24 cellular contexts compared by ENCODE assay signal in the genomic region with DNA sequence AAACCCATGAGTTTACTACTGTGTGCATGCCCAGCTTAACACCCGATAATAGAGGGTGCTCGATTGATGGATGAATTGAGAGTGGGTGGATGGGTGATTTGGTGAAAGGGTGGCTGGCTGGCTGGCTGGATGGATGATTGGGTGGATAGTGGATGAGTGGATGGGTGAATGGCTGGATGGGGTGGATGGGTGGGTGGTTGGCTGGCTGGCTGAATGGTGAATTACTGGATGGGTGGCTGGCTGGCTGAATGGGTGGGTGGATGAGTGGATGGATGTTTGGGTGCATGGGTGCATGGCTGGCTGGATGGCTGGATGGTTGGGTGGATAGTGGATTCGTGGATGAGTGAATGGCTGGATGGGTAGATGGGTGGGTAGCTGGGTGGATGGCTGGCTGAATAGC.
DNase-seq lines count a peak whose midpoint lies in the region; ATAC-seq and TF ChIP-seq lines count a peak whose summit lies in the region.
"Had no signal": no experiment of that assay in that cellular context is flagged by ENCODE, and none has a peak within 500 bp of the region (broad histone marks: within the 10 kb centered on the region; RNA-seq: fewer than 3 reads in every experiment).

No MANE protein-coding gene starts in this region.

- H3K9ac ChIP-seq in neural progenitor cell (no peak overlapping the region), trophoblast cell (ENCODE audit: low read length) (no peak overlapping the region), endodermal cell (ENCODE audit: extremely low read depth, low read length, poor library complexity, severe bottlenecking) (no peak overlapping the region)
- H3K9ac ChIP-seq: BLaER1 had no signal

- H3F3A ChIP-seq in neural progenitor cell (ENCODE audit: low read depth): peaks cover 6% of the 10 kb centered on the region

- H2AK5ac ChIP-seq in trophoblast cell (ENCODE audit: low read length): no peak overlapping the region

- TF ChIP-seq POLR2A in gastroesophageal sphincter (IDR thresholded peaks at IDR 0.05): no peak

- H3K79me1 ChIP-seq in trophoblast cell (ENCODE audit: low read length): no peaks in the 10 kb centered on the region

- H3K9me3 ChIP-seq in RWPE2 (ENCODE audit: severe bottlenecking) (peaks cover 2% of the 10 kb centered on the region), neural progenitor cell (ENCODE audit: low read depth) (no peaks in the 10 kb centered on the region), trophoblast cell (ENCODE audit: insufficient read depth, low read depth, low read length) (peaks cover 10% of the 10 kb centered on the region), gastroesophageal sphincter (no peaks in the 10 kb centered on the region), T-helper 17 cell (ENCODE audit: control insufficient read depth, low read length, poor library complexity, severe bottlenecking) (no peaks in the 10 kb centered on the region), endodermal cell (ENCODE audit: control insufficient read depth, low read length) (no peaks in the 10 kb centered on the region)
- H3K9me3 ChIP-seq: BE2C had no signal

- H2BK120ac ChIP-seq in trophoblast cell (ENCODE audit: insufficient read depth, low read length, poor library complexity): no peak overlapping the region

- H4K12ac ChIP-seq in trophoblast cell (ENCODE audit: low read depth, low read length): no peak overlapping the region

- H3K27ac Mint-ChIP-seq in neural progenitor cell (peak overlapping the region; percentile 42), T-helper 17 cell (no peak overlapping the region), endodermal cell (no peak overlapping the region)
- H3K27ac Mint-ChIP-seq: CD14-positive monocyte; CD4-positive, alpha-beta memory T cell; CD4-positive, CD25-positive, alpha-beta regulatory T cell; CD8-positive, alpha-beta memory T cell had no signal

- H4K8ac ChIP-seq in trophoblast cell (ENCODE audit: low read depth, low read length): no peak overlapping the region

- H3K9me3 Mint-ChIP-seq in neural progenitor cell: peaks cover 22% of the 10 kb centered on the region
- H3K9me3 Mint-ChIP-seq in endodermal cell: peaks cover 14% of the 10 kb centered on the region

- H3K36me3 ChIP-seq in RWPE2 (ENCODE audit: low read depth): no peaks in the 10 kb centered on the region
- H3K36me3 ChIP-seq in neural progenitor cell: no peaks in the 10 kb centered on the region
- no peaks in the 10 kb centered on the region for H3K36me3 ChIP-seq in trophoblast cell (ENCODE audit: control insufficient read depth in 1 of 2, insufficient read depth in 2 of 2, low read length in 2 of 2)
- no peaks in the 10 kb centered on the region for H3K36me3 ChIP-seq in gastroesophageal sphincter
- H3K36me3 ChIP-seq in endodermal cell (ENCODE audit: control insufficient read depth, insufficient read depth, low read length): no peaks in the 10 kb centered on the region
- H3K36me3 ChIP-seq: BE2C, BLaER1 had no signal

- no peak overlapping the region for H3K14ac ChIP-seq in trophoblast cell (ENCODE audit: low read length)

- no peak for TF ChIP-seq EP300 in gastroesophageal sphincter (IDR thresholded peaks at IDR 0.05)

- H3K4me2 ChIP-seq in neural progenitor cell (no peak overlapping the region), trophoblast cell (ENCODE audit: low read length) (no peak overlapping the region)
- H3K4me2 ChIP-seq: BLaER1 had no signal

- no peak overlapping the region for H2AFZ ChIP-seq in neural progenitor cell (replicated peaks)
- no peak overlapping the region for H2AFZ ChIP-seq in trophoblast cell (ENCODE audit: insufficient read depth, low read length, poor library complexity)

- H3K79me2 ChIP-seq in neural progenitor cell (ENCODE audit: low read depth): no peaks in the 10 kb centered on the region
- no peaks in the 10 kb centered on the region for H3K79me2 ChIP-seq in trophoblast cell (ENCODE audit: control insufficient read depth, insufficient read depth, low read length, poor library complexity)

- no peak overlapping the region for H2BK5ac ChIP-seq in trophoblast cell (ENCODE audit: low read depth, low read length, poor library complexity)

- H3K27ac ChIP-seq in RWPE2 (ENCODE audit: poor library complexity, severe bottlenecking) (no peak overlapping the region), neural progenitor cell (no peak overlapping the region), trophoblast cell (ENCODE audit: low read depth, low read length) (no peak overlapping the region), gastroesophageal sphincter (no peak overlapping the region), endodermal cell (ENCODE audit: low read depth, low read length) (no peak overlapping the region)
- H3K27ac ChIP-seq: BLaER1 had no signal

- no peak for ATAC-seq in RWPE2 (ENCODE audit: low read depth)
- no peak for ATAC-seq in gastroesophageal sphincter
- ATAC-seq in T-helper 17 cell: no peak
- ATAC-seq: GM12878 had no signal

- H3K18ac ChIP-seq in trophoblast cell (ENCODE audit: low read length): no peak overlapping the region

- WGBS in trophoblast cell (ENCODE audit: extremely low coverage, insufficient coverage, insufficient read length): no CpG with 5 or more reads among the region's 3 CpGs
- 71 to 95% methylated on average over 2 to 3 of the region's 3 CpGs for WGBS in gastroesophageal sphincter (ENCODE audit: low coverage in 1 of 2), 2 donors
- 96 to 100% methylated on average over 2 of the region's 3 CpGs for WGBS in endodermal cell (ENCODE audit: insufficient coverage in 1 of 2, insufficient read length in 1 of 2), 2 experiments

- H3K4ac ChIP-seq in trophoblast cell (ENCODE audit: low read depth, low read length): no peak overlapping the region

- H3K4me3 Mint-ChIP-seq in neural progenitor cell: no peak overlapping the region
- no peak overlapping the region for H3K4me3 Mint-ChIP-seq in T-helper 17 cell
- no peak overlapping the region for H3K4me3 Mint-ChIP-seq in endodermal cell
- H3K4me3 Mint-ChIP-seq: CD14-positive monocyte; CD4-positive, alpha-beta memory T cell; CD4-positive, CD25-positive, alpha-beta regulatory T cell; CD8-positive, alpha-beta memory T cell had no signal

- no peaks in the 10 kb centered on the region for H3K27me3 ChIP-seq in RWPE2 (ENCODE audit: insufficient read depth, poor library complexity, severe bottlenecking)
- H3K27me3 ChIP-seq in neural progenitor cell: no peaks in the 10 kb centered on the region
- no peaks in the 10 kb centered on the region for H3K27me3 ChIP-seq in trophoblast cell (ENCODE audit: insufficient read depth, low read length)
- no peaks in the 10 kb centered on the region for H3K27me3 ChIP-seq in gastroesophageal sphincter
- H3K27me3 ChIP-seq in endodermal cell (ENCODE audit: control insufficient read depth, insufficient read depth, low read length, poor library complexity, severe bottlenecking): no peaks in the 10 kb centered on the region
- H3K27me3 ChIP-seq: BE2C, BLaER1 had no signal

- H2BK12ac ChIP-seq in trophoblast cell (ENCODE audit: low read length): no peak overlapping the region

- H3K23ac ChIP-seq in trophoblast cell (ENCODE audit: low read length): no peak overlapping the region

- TF ChIP-seq CTCF in RWPE2 (IDR thresholded peaks at IDR 0.05; ENCODE audit: poor library complexity, severe bottlenecking): no peak
- no peak for TF ChIP-seq CTCF in neural progenitor cell (IDR thresholded peaks at IDR 0.05)
- no peak for TF ChIP-seq CTCF in gastroesophageal sphincter (IDR thresholded peaks at IDR 0.05)
- no peak for TF ChIP-seq CTCF in endodermal cell (conservative IDR thresholded peaks at IDR 0.05)

- H4K91ac ChIP-seq in trophoblast cell (ENCODE audit: low read depth, low read length): no peak overlapping the region

- H3K27me3 Mint-ChIP-seq in neural progenitor cell (ENCODE audit: insufficient read depth, low read depth) (peaks cover 7% of the 10 kb centered on the region), T-helper 17 cell (no peaks in the 10 kb centered on the region), endodermal cell (ENCODE audit: insufficient read depth) (no peaks in the 10 kb centered on the region)
- H3K27me3 Mint-ChIP-seq: CD4-positive, CD25-positive, alpha-beta regulatory T cell; CD8-positive, alpha-beta memory T cell had no signal

- no peak overlapping the region for H3K4me3 ChIP-seq in RWPE2 (ENCODE audit: severe bottlenecking)
- H3K4me3 ChIP-seq in neural progenitor cell: no peak overlapping the region
- peak overlapping the region; percentile 53 for H3K4me3 ChIP-seq in trophoblast cell (ENCODE audit: low read depth, low read length)
- no peak overlapping the region for H3K4me3 ChIP-seq in gastroesophageal sphincter
- H3K4me3 ChIP-seq in endodermal cell (ENCODE audit: low read length): no peak overlapping the region
- H3K4me3 ChIP-seq: BLaER1, GM12878 had no signal

- H3K4me1 Mint-ChIP-seq in neural progenitor cell: peaks cover 27% of the 10 kb centered on the region
- no peaks in the 10 kb centered on the region for H3K4me1 Mint-ChIP-seq in T-helper 17 cell
- peaks cover 6% of the 10 kb centered on the region for H3K4me1 Mint-ChIP-seq in endodermal cell
- H3K4me1 Mint-ChIP-seq: CD14-positive monocyte; CD4-positive, alpha-beta memory T cell; CD4-positive, CD25-positive, alpha-beta regulatory T cell; CD8-positive, alpha-beta memory T cell had no signal

- no peaks in the 10 kb centered on the region for H4K20me1 ChIP-seq in neural progenitor cell (ENCODE audit: low read depth)
- H4K20me1 ChIP-seq: BLaER1 had no signal

- no peaks in the 10 kb centered on the region for H3K4me1 ChIP-seq in RWPE2 (ENCODE audit: insufficient read depth, poor library complexity, severe bottlenecking)
- H3K4me1 ChIP-seq in neural progenitor cell: peaks cover 23% of the 10 kb centered on the region
- no peaks in the 10 kb centered on the region for H3K4me1 ChIP-seq in trophoblast cell (ENCODE audit: control insufficient read depth in 1 of 2, insufficient read depth in 2 of 2, low read length in 2 of 2)
- H3K4me1 ChIP-seq in gastroesophageal sphincter: no peaks in the 10 kb centered on the region
- no peaks in the 10 kb centered on the region for H3K4me1 ChIP-seq in endodermal cell (ENCODE audit: control insufficient read depth, insufficient read depth, low read length)
- H3K4me1 ChIP-seq: BE2C, BLaER1 had no signal

- DNase-seq in RWPE2 (ENCODE audit: low spot score) (peak; percentile 58), neural progenitor cell (ENCODE audit: low spot score) (no peak), trophoblast cell (no peak), T-helper 17 cell (no peak), endodermal cell (no peak)
- no peak for DNase-seq in stimulated activated CD8-positive, alpha-beta memory T cell treated with anti-CD3 and anti-CD28 coated beads, Interleukin-4, amount 100 ng/mL, for 48 hours
- DNase-seq: 8988T; ACHN; BE2C; C1 segment of cervical spinal cord; CD4-positive, alpha-beta memory T cell; CD4-positive, CD25-positive, alpha-beta regulatory T cell; CD8-positive, alpha-beta memory T cell; COR-L47; DMS 273 treated with DMSO at 0.1 percent for 48 hours; DMS153; DMS53; DMS79; EL; GDM1 had no signal

- H3K36me3 Mint-ChIP-seq in neural progenitor cell (peaks cover 3% of the 10 kb centered on the region), T-helper 17 cell (ENCODE audit: low read depth) (no peaks in the 10 kb centered on the region), endodermal cell (ENCODE audit: low read depth) (no peaks in the 10 kb centered on the region)
- H3K36me3 Mint-ChIP-seq: CD14-positive monocyte; CD4-positive, alpha-beta memory T cell; CD4-positive, CD25-positive, alpha-beta regulatory T cell; CD8-positive, alpha-beta memory T cell had no signal
